24 cellular contexts compared by ENCODE assay signal in genomic region chr2:241553512-241553830, GRCh38. TPM values are rescaled to one million over a fixed set of nuclear protein-coding genes. Genes with fewer than 3 reads are reported as not detected.
DNase-seq lines count a peak whose midpoint lies in the region; ATAC-seq, FAIRE-seq and TF ChIP-seq lines count a peak whose summit lies in the region.
"Had no signal": no experiment of that assay in that cellular context is flagged by ENCODE, and none has a peak within 500 bp of the region (broad histone marks: within the 10 kb centered on the region; RNA-seq: fewer than 3 reads in every experiment).

No MANE protein-coding gene starts in this region.

- no peak overlapping the region for H3K9ac ChIP-seq in HepG2 (ENCODE audit: insufficient read depth, low read depth, low read length)
- H3K9ac ChIP-seq in trophoblast cell (ENCODE audit: low read length) = no peak overlapping the region
- H3K9ac ChIP-seq: BLaER1 treated with 17β-estradiol and CSF1 and Interleukin-3, amounts not matched to agents 10 nM and 100 nM had no signal

- in situ Hi-C loops in HepG2 (cut with HindIII; ENCODE audit: extremely low pct_ligation_motif_present, low pct_unique_long_range_greater_than_20kb) = loop anchor here (5.0 kb wide), 1 partner anchor 104 kb away; no protein-coding TSS in a partner anchor

- no peak for TF ChIP-seq RAD21 in HepG2 (CRISPR knock-in tag; IDR thresholded peaks at IDR 0.05)

- H3K27me3 ChIP-seq in HepG2 (ENCODE audit: control insufficient read depth in 1 of 2, insufficient read depth in 2 of 2, low read length in 2 of 2) (no peaks in the 10 kb centered on the region; a peak in 1 of 5 replicates), right lobe of liver (no peaks in the 10 kb centered on the region), trophoblast cell (ENCODE audit: insufficient read depth, low read length) (no peaks in the 10 kb centered on the region), gastroesophageal sphincter (no peaks in the 10 kb centered on the region)

- no peaks in the 10 kb centered on the region for H3K79me2 ChIP-seq in HepG2 (ENCODE audit: insufficient read depth, low read length)
- H3K79me2 ChIP-seq in trophoblast cell (ENCODE audit: control insufficient read depth, insufficient read depth, low read length, poor library complexity) = no peaks in the 10 kb centered on the region

- H3K14ac ChIP-seq in trophoblast cell (ENCODE audit: low read length) = no peak overlapping the region

- H3K4me1 ChIP-seq in HepG2 (ENCODE audit: insufficient read depth, low read length) (peaks cover 87% of the 10 kb centered on the region), right lobe of liver (peaks cover 0 to 32% (median 13%) of the 10 kb centered on the region in 4 donors), trophoblast cell (ENCODE audit: control insufficient read depth in 1 of 2, insufficient read depth in 2 of 2, low read length in 2 of 2) (peaks cover 10 to 15% of the 10 kb centered on the region in 2 experiments), gastroesophageal sphincter (peaks cover 0 to 33% (median 8%) of the 10 kb centered on the region in 3 donors)

- H2AK5ac ChIP-seq in trophoblast cell (ENCODE audit: low read length) = no peak overlapping the region

- H3K36me3 Mint-ChIP-seq in endothelial cell (ENCODE audit: low read depth, unreplicated experiment) (peaks cover 5% of the 10 kb centered on the region), type B pancreatic cell (peaks cover 4% of the 10 kb centered on the region)
- H3K36me3 Mint-ChIP-seq: CD8-positive, alpha-beta T cell had no signal

- intact Hi-C loops in HepG2 (cut with micrococcal nuclease; ENCODE audit: unreplicated experiment) = loop anchor here (5.0 kb wide), 1 partner anchor 44 kb away; no protein-coding TSS in a partner anchor
- intact Hi-C loops in right lobe of liver (cut with DNase I) = no loop called here

- no peaks in the 10 kb centered on the region for H4K20me1 ChIP-seq in HepG2 (ENCODE audit: insufficient read depth, low read length)

- H4K12ac ChIP-seq in trophoblast cell (ENCODE audit: low read depth, low read length) = no peak overlapping the region

- peaks cover 38% of the 10 kb centered on the region for H3K4me1 Mint-ChIP-seq in endothelial cell (ENCODE audit: unreplicated experiment)
- no peaks in the 10 kb centered on the region for H3K4me1 Mint-ChIP-seq in type B pancreatic cell (ENCODE audit: unreplicated experiment)

- TF ChIP-seq CTCF in HepG2 (CRISPR knock-in tag; IDR thresholded peaks at IDR 0.05) (no peak), right lobe of liver (IDR thresholded peaks at IDR 0.05) (no peak), endothelial cell (IDR thresholded peaks at IDR 0.05; ENCODE audit: unreplicated experiment) (no peak), type B pancreatic cell (conservative IDR thresholded peaks at IDR 0.05) (no peak), gastroesophageal sphincter (IDR thresholded peaks at IDR 0.05) (no peak)

- no peak overlapping the region for H3K18ac ChIP-seq in trophoblast cell (ENCODE audit: low read length)

- H2BK5ac ChIP-seq in trophoblast cell (ENCODE audit: low read depth, low read length, poor library complexity) = no peak overlapping the region

- DNase-seq in HepG2 (ENCODE audit: low spot score) (no peak), right lobe of liver (no peak), endothelial cell (ENCODE audit: low spot score) (no peak), trophoblast cell (peak in 1 of 2 donors; percentile 31), type B pancreatic cell (ENCODE audit: extremely low spot score, unreplicated experiment) (no peak), NCI-H2227 treated with DMSO at 0.1 percent for 48 hours (lab: John Stamatoyannopoulos, UW) (no peak)
- DNase-seq: AML-193; Caco-2; Calu3; CD4-positive, alpha-beta T cell; CD8-positive, alpha-beta T cell; DMS79 treated with DMSO at 0.1 percent for 48 hours; GF-D8 had no signal

- no peak for TF ChIP-seq POLR2A in HepG2 (IDR thresholded peaks at IDR 0.05; ENCODE audit: insufficient read depth in 1 of 2, low read depth in 2 of 2, low read length in 2 of 2)
- TF ChIP-seq POLR2A in right lobe of liver (IDR thresholded peaks at IDR 0.05) = no peak
- no peak for TF ChIP-seq POLR2A in gastroesophageal sphincter (IDR thresholded peaks at IDR 0.05)

- no peaks in the 10 kb centered on the region for H3K9me3 Mint-ChIP-seq in endothelial cell (ENCODE audit: unreplicated experiment)
- H3K9me3 Mint-ChIP-seq in type B pancreatic cell = peaks cover 4% of the 10 kb centered on the region

- H3K9me3 ChIP-seq in HepG2 (ENCODE audit: low read length) = no peaks in the 10 kb centered on the region
- no peaks in the 10 kb centered on the region for H3K9me3 ChIP-seq in right lobe of liver
- H3K9me3 ChIP-seq in trophoblast cell (ENCODE audit: insufficient read depth, low read depth, low read length) = no peaks in the 10 kb centered on the region
- H3K9me3 ChIP-seq in gastroesophageal sphincter = peaks cover 0 to 14% (median 0%) of the 10 kb centered on the region in 3 donors
- H3K9me3 ChIP-seq: Caco-2 had no signal

- H3K36me3 ChIP-seq in HepG2 (replicated peaks in 1 of 2; ENCODE audit: control insufficient read depth in 1 of 2, insufficient read depth in 2 of 2, low read length in 2 of 2) (no peaks in the 10 kb centered on the region), right lobe of liver (no peaks in the 10 kb centered on the region), trophoblast cell (ENCODE audit: control insufficient read depth in 1 of 2, insufficient read depth in 2 of 2, low read length in 2 of 2) (no peaks in the 10 kb centered on the region), gastroesophageal sphincter (no peaks in the 10 kb centered on the region)
- H3K36me3 ChIP-seq: BLaER1 treated with 17β-estradiol and CSF1 and Interleukin-3, amounts not matched to agents 10 nM and 100 nM had no signal

- TF ChIP-seq EP300 in HepG2 (IDR thresholded peaks at IDR 0.05; ENCODE audit: low read depth in 2 of 2, low read length in 2 of 2) = no peak
- no peak for TF ChIP-seq EP300 in HepG2 (CRISPR knock-in tag; IDR thresholded peaks at IDR 0.05; ENCODE audit: borderline replicate concordance)
- no peak for TF ChIP-seq EP300 in gastroesophageal sphincter (IDR thresholded peaks at IDR 0.05)

- no peak overlapping the region for H3K23ac ChIP-seq in trophoblast cell (ENCODE audit: low read length)

- H3K4me3 ChIP-seq in HepG2 (replicated peaks in 1 of 3; ENCODE audit: insufficient read depth in 1 of 3, low read depth in 2 of 3, low read length in 3 of 3) (no peak overlapping the region), right lobe of liver (no peak overlapping the region), trophoblast cell (ENCODE audit: low read depth, low read length) (no peak overlapping the region), gastroesophageal sphincter (no peak overlapping the region)
- H3K4me3 ChIP-seq: A549; BLaER1 treated with 17β-estradiol and CSF1 and Interleukin-3, amounts not matched to agents 10 nM and 100 nM had no signal

- no peak overlapping the region for H2BK12ac ChIP-seq in trophoblast cell (ENCODE audit: low read length)

- H2BK120ac ChIP-seq in trophoblast cell (ENCODE audit: insufficient read depth, low read length, poor library complexity) = no peak overlapping the region

- no TSS peak for BruUV-seq in HepG2 (replicated peaks; lab: Mats Ljungman, UMichigan)

- POLR2A ChIA-PET in HepG2 (lab: Yijun Ruan, JAX) = interaction anchor here (0.6 to 2.0 kb wide), 2 partner anchors 13 to 38 kb away, joined by 3 to 5 read pairs; no protein-coding TSS in a partner anchor

- no peak for FAIRE-seq in HepG2 (lab: Jason Lieb, UNC)
- FAIRE-seq: A549, D721Med, G401.6, GM12891, GM19239 had no signal

- CTCF ChIA-PET in HepG2 (lab: Yijun Ruan, JAX; ENCODE audit: low intra/inter-chr PET ratio, low total read pairs) = no interaction called here

- 86% methylated on average over 12 of the region's 12 CpGs for WGBS in HepG2 (ENCODE audit: low lambda C conversion rate)
- 55% methylated on average over 2 of the region's 12 CpGs for WGBS in right lobe of liver (ENCODE audit: insufficient coverage, low coverage, low lambda C conversion rate, missing lambda C conversion rate)
- WGBS in trophoblast cell (ENCODE audit: extremely low coverage, insufficient coverage, insufficient read length) = no CpG with 5 or more reads among the region's 12 CpGs
- WGBS in gastroesophageal sphincter (ENCODE audit: low coverage in 1 of 2), 2 donors = 86% methylated on average over 6 of the region's 12 CpGs; no CpG with 5 or more reads in 1 of the 2 donors

- H4K91ac ChIP-seq in trophoblast cell (ENCODE audit: low read depth, low read length) = peak overlapping the region; percentile 4

- H4K8ac ChIP-seq in trophoblast cell (ENCODE audit: low read depth, low read length) = no peak overlapping the region

- H3K4me3 Mint-ChIP-seq in endothelial cell (ENCODE audit: unreplicated experiment) (peak overlapping the region; percentile 66), type B pancreatic cell (no peak overlapping the region)
- H3K4me3 Mint-ChIP-seq: B cell; CD4-positive, alpha-beta T cell; CD8-positive, alpha-beta T cell had no signal

- H3K4ac ChIP-seq in trophoblast cell (ENCODE audit: low read depth, low read length) = no peak overlapping the region

- H3K79me1 ChIP-seq in trophoblast cell (ENCODE audit: low read length) = peaks cover under 1% of the 10 kb centered on the region

- H3K27ac Mint-ChIP-seq in endothelial cell (ENCODE audit: unreplicated experiment) (peak overlapping the region; percentile 65), type B pancreatic cell (peak overlapping the region; percentile 75)
- H3K27ac Mint-ChIP-seq: B cell; CD4-positive, alpha-beta T cell; CD8-positive, alpha-beta T cell had no signal

- H3K4me2 ChIP-seq in HepG2 (ENCODE audit: low read depth, low read length) = peak overlapping the region; percentile 27; the same call in 1 of the 2 replicates
- H3K4me2 ChIP-seq in trophoblast cell (ENCODE audit: low read length) = no peak overlapping the region
- H3K4me2 ChIP-seq: A549; BLaER1 treated with 17β-estradiol and CSF1 and Interleukin-3, amounts not matched to agents 10 nM and 100 nM had no signal

- H3K27ac ChIP-seq in HepG2 (ENCODE audit: extremely low read length, insufficient read depth, low read length) (no peak overlapping the region), right lobe of liver (peak overlapping the region in 1 of 3 donors; percentile 53), trophoblast cell (ENCODE audit: low read depth, low read length) (no peak overlapping the region), gastroesophageal sphincter (no peak overlapping the region)
- H3K27ac ChIP-seq: 22Rv1; A549; BLaER1 treated with 17β-estradiol and CSF1 and Interleukin-3, amounts not matched to agents 10 nM and 100 nM; C4-2B had no signal

- H3K27me3 Mint-ChIP-seq in endothelial cell (ENCODE audit: unreplicated experiment) = peaks cover 15% of the 10 kb centered on the region
- peaks cover 23% of the 10 kb centered on the region for H3K27me3 Mint-ChIP-seq in type B pancreatic cell

- no peak for ATAC-seq in HepG2
- ATAC-seq in right lobe of liver = no peak
- ATAC-seq in GM21515 (IDR thresholded peaks at IDR 0.05; ENCODE audit: unreplicated experiment) = no peak
- no peak for ATAC-seq in gastroesophageal sphincter
- ATAC-seq: A549; CD8-positive, alpha-beta T cell had no signal

- H2AFZ ChIP-seq in HepG2 (ENCODE audit: low read length) (no peak overlapping the region), trophoblast cell (ENCODE audit: insufficient read depth, low read length, poor library complexity) (no peak overlapping the region)

RNA-seq across cellular contexts. Expression of gene BOK, which starts 5.1 kb away (rescaled TPM):
- 30.2 and 35.5 TPM in 2 replicates for total RNA-seq in HepG2 (2016; rRNA removed; fragmentation: Illumina TruSeq; extraction: Trizol)
- total RNA-seq in HepG2 (2016; cell fraction: cytosol; rRNA removed; fragmentation: Illumina TruSeq; extraction: Trizol; ENCODE audit: low read depth) = 22.2 and 23.9 TPM in 2 replicates
- total RNA-seq in HepG2 (2016; cell fraction: insoluble cytoplasmic fraction; rRNA removed; fragmentation: Illumina TruSeq; extraction: Trizol) = 28.1 and 36.4 TPM in 2 replicates
- total RNA-seq in HepG2 (2016; cell fraction: membrane; rRNA removed; fragmentation: Illumina TruSeq; extraction: Trizol) = 58.8 and 67.3 TPM in 2 replicates
- total RNA-seq in HepG2 (2016; cell fraction: nucleus; rRNA removed; fragmentation: Illumina TruSeq; extraction: Trizol) = 18.8 and 20.8 TPM in 2 replicates
- 39.2 and 58.1 TPM in 2 replicates for polyA plus RNA-seq in HepG2 (2011; rRNA removed)
- polyA plus RNA-seq in HepG2 (2011; cell fraction: cytosol; rRNA removed) = 49.3 and 71.9 TPM in 2 replicates
- 101 and 104 TPM in 2 replicates for polyA plus RNA-seq in HepG2 (2011; cell fraction: nucleus; rRNA removed)
- polyA plus RNA-seq in HepG2 (2012) = 43.9 and 55.3 TPM in 2 replicates
- 28.1 and 33.7 TPM in 2 replicates for polyA plus RNA-seq in HepG2 (2016; cell fraction: cytosol; fragmentation: Illumina TruSeq; extraction: Trizol; ENCODE audit: low read depth)
- 37.9 and 46.1 TPM in 2 replicates for polyA plus RNA-seq in HepG2 (2016; cell fraction: insoluble cytoplasmic fraction; fragmentation: Illumina TruSeq; extraction: Trizol; ENCODE audit: low read depth)
- polyA plus RNA-seq in HepG2 (2016; cell fraction: membrane; fragmentation: Illumina TruSeq; extraction: Trizol; ENCODE audit: low read depth) = 64.2 and 66.8 TPM in 2 replicates
- polyA plus RNA-seq in HepG2 (2016; cell fraction: nucleus; fragmentation: Illumina TruSeq; extraction: Trizol; ENCODE audit: insufficient read depth, low read depth) = 41.2 and 42.5 TPM in 2 replicates
- polyA minus RNA-seq in HepG2 (2011; rRNA and poly(A)+ RNA removed; ENCODE audit: low replicate concordance) = 10.1 and 74.6 TPM in 2 replicates
- 39.7 and 41.5 TPM in 2 replicates for polyA minus RNA-seq in HepG2 (2011; cell fraction: cytosol; rRNA and poly(A)+ RNA removed)
- polyA minus RNA-seq in HepG2 (2011; cell fraction: nucleus; rRNA and poly(A)+ RNA removed) = 9.9 and 12.7 TPM in 2 replicates
- 100 to 1,000 TPM in 3 of 6 experiments, 10 to 100 TPM in 3; 50.1 to 119 (median 90.5) TPM for total RNA-seq in right lobe of liver
- 110 TPM for total RNA-seq in endothelial cell (ENCODE audit: unreplicated experiment)
- 46.7 and 48.1 TPM in 2 replicates for polyA plus RNA-seq in trophoblast cell (2013)
- total RNA-seq in type B pancreatic cell (ENCODE audit: low replicate concordance) = 41.5 and 108 TPM in 2 replicates
- total RNA-seq in gastroesophageal sphincter = 100 to 1,000 TPM in 1 of 4 donors, 10 to 100 TPM in 3; 46.0 to 128 (median 66.3) TPM
- total RNA-seq: CD4-positive, alpha-beta T cell; CD8-positive, alpha-beta T cell had no signal

RNA-seq across cellular contexts. Expression of gene STK25, which starts 45.1 kb away (rescaled TPM):
- total RNA-seq in HepG2 (2016; rRNA removed; fragmentation: Illumina TruSeq; extraction: Trizol) (123 and 177 TPM in 2 replicates), right lobe of liver (10 to 100 TPM; 51.0 to 99.1 (median 63.5) TPM), endothelial cell (ENCODE audit: unreplicated experiment) (296 TPM), type B pancreatic cell (ENCODE audit: low replicate concordance) (182 and 198 TPM in 2 replicates), gastroesophageal sphincter (100 to 1,000 TPM; 125 to 234 (median 174) TPM)
- total RNA-seq in HepG2 (2016; cell fraction: cytosol; rRNA removed; fragmentation: Illumina TruSeq; extraction: Trizol; ENCODE audit: low read depth) = 143 and 149 TPM in 2 replicates
- total RNA-seq in HepG2 (2016; cell fraction: insoluble cytoplasmic fraction; rRNA removed; fragmentation: Illumina TruSeq; extraction: Trizol) = 108 and 184 TPM in 2 replicates
- 217 TPM in 2 replicates for total RNA-seq in HepG2 (2016; cell fraction: membrane; rRNA removed; fragmentation: Illumina TruSeq; extraction: Trizol)
- 128 and 139 TPM in 2 replicates for total RNA-seq in HepG2 (2016; cell fraction: nucleus; rRNA removed; fragmentation: Illumina TruSeq; extraction: Trizol)
- 481 and 626 TPM in 2 replicates for polyA plus RNA-seq in HepG2 (2011; rRNA removed)
- polyA plus RNA-seq in HepG2 (2011; cell fraction: cytosol; rRNA removed) = 323 and 410 TPM in 2 replicates
- 1,381 and 1,393 TPM in 2 replicates for polyA plus RNA-seq in HepG2 (2011; cell fraction: nucleus; rRNA removed)
- polyA plus RNA-seq in HepG2 (2012) = 200 and 245 TPM in 2 replicates
- polyA plus RNA-seq in HepG2 (2016; cell fraction: cytosol; fragmentation: Illumina TruSeq; extraction: Trizol; ENCODE audit: low read depth) = 126 and 132 TPM in 2 replicates
- polyA plus RNA-seq in HepG2 (2016; cell fraction: insoluble cytoplasmic fraction; fragmentation: Illumina TruSeq; extraction: Trizol; ENCODE audit: low read depth) = 133 and 166 TPM in 2 replicates
- 186 and 199 TPM in 2 replicates for polyA plus RNA-seq in HepG2 (2016; cell fraction: membrane; fragmentation: Illumina TruSeq; extraction: Trizol; ENCODE audit: low read depth)
- polyA plus RNA-seq in HepG2 (2016; cell fraction: nucleus; fragmentation: Illumina TruSeq; extraction: Trizol; ENCODE audit: insufficient read depth, low read depth) = 341 and 351 TPM in 2 replicates
- 198 and 615 TPM in 2 replicates for polyA minus RNA-seq in HepG2 (2011; rRNA and poly(A)+ RNA removed; ENCODE audit: low replicate concordance)
- 125 and 128 TPM in 2 replicates for polyA minus RNA-seq in HepG2 (2011; cell fraction: cytosol; rRNA and poly(A)+ RNA removed)
- polyA minus RNA-seq in HepG2 (2011; cell fraction: nucleus; rRNA and poly(A)+ RNA removed) = 166 and 229 TPM in 2 replicates
- polyA plus RNA-seq in trophoblast cell (2013) = 96.3 and 98.3 TPM in 2 replicates
